ENCODE assay signal across 16 cellular contexts in genomic region chr12:19018302-19018980, GRCh38.
DNase-seq lines count a peak whose midpoint lies in the region; FAIRE-seq and TF ChIP-seq lines count a peak whose summit lies in the region.
"Had no signal": no experiment of that assay in that cellular context is flagged by ENCODE, and none has a peak within 500 bp of the region (broad histone marks: within the 10 kb centered on the region; RNA-seq: fewer than 3 reads in every experiment).

No MANE protein-coding gene starts in this region.

- DNase-seq in HFFc6 = peak; percentile 70
- DNase-seq in MCF 10A (ENCODE audit: unreplicated experiment) = peak; percentile 55
- peak; percentile 57 for DNase-seq in iris pigment epithelial cell (ENCODE audit: low read depth)
- peak; percentile 65 for DNase-seq in urothelium cell line (ENCODE audit: low spot score)
- DNase-seq in NCI-H146 treated with DMSO at 0.1 percent for 48 hours (lab: John Stamatoyannopoulos, UW; ENCODE audit: unreplicated experiment) = no peak
- no peak for DNase-seq in ecto neural progenitor cell (ENCODE audit: low spot score)
- DNase-seq in stimulated activated CD4-positive, alpha-beta T cell treated with anti-CD3 and anti-CD28 coated beads, Interleukin-12 subunit alpha, Interleukin-12 subunit beta, amount 100 ng/mL, for 4 hours = no peak
- DNase-seq: activated CD4-positive, CD25-positive, alpha-beta regulatory T cell treated with anti-CD3 and anti-CD28 coated beads, Interleukin-2, amount 50 U/mL, for 72 hours; activated effector memory CD4-positive, alpha-beta T cell treated with Interleukin-2 at 50 U/mL for 16 hours; DMS79 treated with DMSO at 0.1 percent for 48 hours; effector CD4-positive, alpha-beta T cell; Kasumi-1; NCI-H446; SIG-M5; stimulated activated CD4-positive, alpha-beta T cell treated with anti-CD3 and anti-CD28 coated beads, Interleukin-4, amount 100 ng/mL, for 24 hours; testis had no signal

- BruUV-seq in MCF 10A (replicated peaks; lab: Mats Ljungman, UMichigan) = no TSS peak

- H3K36me3 Mint-ChIP-seq in HFFc6 (ENCODE audit: low read depth) (no peaks in the 10 kb centered on the region), MCF 10A (ENCODE audit: insufficient read depth, unreplicated experiment) (no peaks in the 10 kb centered on the region)

- CTCF ChIA-PET in MCF 10A (lab: Yijun Ruan, JAX) = interaction anchor here (0.6 to 1.6 kb wide), 4 partner anchors 8 to 178 kb away, joined by 3 to 6 read pairs (median 3); no protein-coding TSS in a partner anchor

- intact Hi-C loops in MCF 10A (cut with micrococcal nuclease) = no loop called here

- no peak for FAIRE-seq in urothelium cell line (lab: Jason Lieb, UNC)

- H3K9me3 Mint-ChIP-seq in HFFc6 (no peaks in the 10 kb centered on the region), MCF 10A (ENCODE audit: unreplicated experiment) (no peaks in the 10 kb centered on the region)

- H3K4me3 Mint-ChIP-seq in HFFc6 (peak overlapping the region; percentile 22; the same call in 1 of the 2 replicates), MCF 10A (ENCODE audit: unreplicated experiment) (no peak overlapping the region)

- POLR2A ChIA-PET in MCF 10A (lab: Yijun Ruan, JAX) = interaction anchor here (1.0 to 1.8 kb wide), 4 partner anchors 11 to 19 kb away, joined by 3 to 6 read pairs (median 4); no protein-coding TSS in a partner anchor

- H3K27ac Mint-ChIP-seq in HFFc6 (peak overlapping the region; percentile 80), MCF 10A (ENCODE audit: low read depth, unreplicated experiment) (peak overlapping the region; percentile 21)

- no peaks in the 10 kb centered on the region; the same call in none of the 2 replicates for H3K27me3 Mint-ChIP-seq in HFFc6 (ENCODE audit: insufficient read depth)
- no peaks in the 10 kb centered on the region for H3K27me3 Mint-ChIP-seq in MCF 10A (ENCODE audit: insufficient read depth, unreplicated experiment)

- peaks cover 46% of the 10 kb centered on the region for H3K4me1 Mint-ChIP-seq in HFFc6 (ENCODE audit: low read depth)
- H3K4me1 Mint-ChIP-seq in MCF 10A (ENCODE audit: insufficient read depth, unreplicated experiment) = peaks cover 16% of the 10 kb centered on the region

- TF ChIP-seq CTCF in HFFc6 (IDR thresholded peaks at IDR 0.05) (no peak), MCF 10A (IDR thresholded peaks at IDR 0.05; ENCODE audit: unreplicated experiment) (no peak)

Comparison
In these comparisons a context has a peak if more than half of its experiments do, and no peak if none do; other contexts are left out.
1. DNase-seq: peak in HFFc6 (single experiment), MCF 10A (single experiment), iris pigment epithelial cell (single experiment) and urothelium cell line (single experiment); none in NCI-H146 treated with DMSO at 0.1 percent for 48 hours (single experiment), ecto neural progenitor cell (single experiment) and stimulated activated CD4-positive, alpha-beta T cell treated with anti-CD3 and anti-CD28 coated beads, Interleukin-12 subunit alpha, Interleukin-12 subunit beta, amount 100 ng/mL, for 4 hours (single experiment).